In genomic region chr20:12095224-12095623, GRCh38 we compare ENCODE assay signal across 25 cellular contexts.
"Had no signal": no experiment of that assay in that cellular context is flagged by ENCODE, and none has a peak within 500 bp of the region (broad histone marks: within the 10 kb centered on the region; RNA-seq: fewer than 3 reads in every experiment).

No MANE protein-coding gene starts in this region.

- H3K4me1 Mint-ChIP-seq: endodermal cell had no signal

- H3K27me3 Mint-ChIP-seq: dendritic cell treated with granulocyte-macrophage colony-stimulating factor and Interleukin-4, amounts not matched to agents 40 ng/mL and 50 ng/mL, for 4 days; effector memory CD8-positive, alpha-beta T cell had no signal

- H3K4me1 ChIP-seq: colonic mucosa, esophagus muscularis mucosa, esophagus squamous epithelium, foreskin keratinocyte, gastrocnemius medialis, gastroesophageal sphincter, heart left ventricle had no signal

- H3K27ac ChIP-seq: colonic mucosa, coronary artery, dorsolateral prefrontal cortex, epithelial cell of prostate, esophagus muscularis mucosa, esophagus squamous epithelium, foreskin keratinocyte, gastrocnemius medialis, gastroesophageal sphincter, heart left ventricle, heart right ventricle had no signal

- H3K9me3 ChIP-seq: colonic mucosa, esophagus muscularis mucosa, esophagus squamous epithelium, gastrocnemius medialis, gastroesophageal sphincter, heart left ventricle, heart right ventricle had no signal

- H3K9me3 Mint-ChIP-seq: dendritic cell treated with granulocyte-macrophage colony-stimulating factor and Interleukin-4, amounts not matched to agents 40 ng/mL and 50 ng/mL, for 4 days; endodermal cell had no signal

- DNase-seq: colonic mucosa; cortex of kidney; dermis blood vessel endothelial cell; dorsolateral prefrontal cortex; effector CD4-positive, alpha-beta T cell; effector CD8-positive, alpha-beta T cell; effector memory CD4-positive, alpha-beta T cell; effector memory CD8-positive, alpha-beta T cell; endodermal cell; erythroblast; esophagus squamous epithelium; foreskin fibroblast; foreskin keratinocyte; foreskin melanocyte; gastrocnemius medialis; glutamatergic neuron; head of caudate nucleus; heart left ventricle; heart right ventricle had no signal

- H3K27me3 ChIP-seq: colonic mucosa, dorsolateral prefrontal cortex, esophagus muscularis mucosa, esophagus squamous epithelium, foreskin keratinocyte, gastrocnemius medialis, gastroesophageal sphincter, heart left ventricle, heart right ventricle had no signal

- H3K36me3 ChIP-seq: colonic mucosa, esophagus muscularis mucosa, esophagus squamous epithelium, gastrocnemius medialis, gastroesophageal sphincter, heart left ventricle, heart right ventricle had no signal

- H3K4me3 ChIP-seq: colonic mucosa, coronary artery, dorsolateral prefrontal cortex, esophagus muscularis mucosa, esophagus squamous epithelium, gastrocnemius medialis, gastroesophageal sphincter, heart left ventricle, heart right ventricle had no signal

- H3K4me3 Mint-ChIP-seq: dendritic cell treated with granulocyte-macrophage colony-stimulating factor and Interleukin-4, amounts not matched to agents 40 ng/mL and 50 ng/mL, for 4 days; effector memory CD8-positive, alpha-beta T cell; endodermal cell had no signal

- ATAC-seq: effector memory CD8-positive, alpha-beta T cell; esophagus mucosa; foreskin keratinocyte; gastrocnemius medialis; gastroesophageal sphincter; heart left ventricle; heart right ventricle had no signal
